ENCODE assay signal across 12 cellular contexts in genomic region chr17:139401-140205, GRCh38. TPM values are rescaled to one million over a fixed set of nuclear protein-coding genes. Genes with fewer than 3 reads are reported as not detected.
DNase-seq lines count a peak whose midpoint lies in the region; ATAC-seq, FAIRE-seq and TF ChIP-seq lines count a peak whose summit lies in the region.
"Not testable (repeated sequence)": the region's sequence is repeated elsewhere in the genome, so short reads cannot be mapped to it uniquely, and the experiment has no call there.
"Had no signal": no experiment of that assay in that cellular context is flagged by ENCODE, and none has a peak within 500 bp of the region (broad histone marks: within the 10 kb centered on the region; RNA-seq: fewer than 3 reads in every experiment).

No MANE protein-coding gene starts in this region.

- not testable (repeated sequence) for H3K9me3 ChIP-seq in Peyer's patch; kidney (ENCODE audit: control insufficient read depth in 1 of 2, low read length in 2 of 2); spleen; aorta (ENCODE audit: control insufficient read depth, low read length)

- intact Hi-C loops in kidney (cut with DNase I); spleen (cut with DNase I; ENCODE audit: low total_unique reads); aorta (cut with DNase I): not testable (repeated sequence)

- H3K27ac ChIP-seq in Peyer's patch; kidney (ENCODE audit: low read depth in 2 of 2, low read length in 2 of 2); spleen; aorta (ENCODE audit: low read depth in 1 of 2, low read length in 2 of 2): not testable (repeated sequence)

- not testable (repeated sequence) for H3K4me3 ChIP-seq in Peyer's patch; kidney (ENCODE audit: low read length in 2 of 2); spleen; aorta (ENCODE audit: low read length in 2 of 2)

- not testable (repeated sequence) for ATAC-seq in activated CD8-positive, alpha-beta T cell treated with anti-CD3 and anti-CD28 coated beads, Interleukin-2, amount 10 ng/mL, durations not matched to agents 7 days and 5 days; aorta (ENCODE audit: low FRiP score)

- not testable (repeated sequence) for H3K36me3 Mint-ChIP-seq in activated CD8-positive, alpha-beta T cell treated with anti-CD3 and anti-CD28 coated beads, Interleukin-2, amount 10 ng/mL, durations not matched to agents 7 days and 5 days (ENCODE audit: low read depth); glutamatergic neuron (ENCODE audit: unreplicated experiment)

- WGBS in spleen, 5 donors = 63 to 77% (median 73%) methylated on average over 6 to 21 of the region's 22 CpGs
- 70 to 72% methylated on average over 10 to 21 of the region's 22 CpGs for WGBS in aorta, 2 donors

- not testable (repeated sequence) for H3K4me1 ChIP-seq in Peyer's patch; kidney (ENCODE audit: control insufficient read depth in 1 of 2, insufficient read depth in 1 of 2, low read depth in 1 of 2, low read length in 2 of 2); aorta (ENCODE audit: control insufficient read depth in 1 of 2, insufficient read depth in 2 of 2, low read length in 2 of 2)
- peaks cover 0 to 14% (median 8%) of the 10 kb centered on the region in 6 donors for H3K4me1 ChIP-seq in spleen

- not testable (repeated sequence) for H3K9me3 Mint-ChIP-seq in activated CD8-positive, alpha-beta T cell treated with anti-CD3 and anti-CD28 coated beads, Interleukin-2, amount 10 ng/mL, durations not matched to agents 7 days and 5 days (ENCODE audit: insufficient read depth); glutamatergic neuron (ENCODE audit: unreplicated experiment)

- not testable (repeated sequence) for TF ChIP-seq CTCF in Peyer's patch (IDR thresholded peaks at IDR 0.05); glutamatergic neuron (IDR thresholded peaks at IDR 0.05; ENCODE audit: partially characterized antibody, unreplicated experiment); kidney (IDR thresholded peaks at IDR 0.05; ENCODE audit: borderline replicate concordance, extremely low read depth, insufficient read depth); spleen (IDR thresholded peaks at IDR 0.05 in 8 of 11, conservative IDR thresholded peaks at IDR 0.05 in 3 of 11)

- H3K4me3 Mint-ChIP-seq in activated CD8-positive, alpha-beta T cell treated with anti-CD3 and anti-CD28 coated beads, Interleukin-2, amount 10 ng/mL, durations not matched to agents 7 days and 5 days; glutamatergic neuron (ENCODE audit: unreplicated experiment): not testable (repeated sequence)

- peak in 2 of 3 donors; percentile 10 to 40 for DNase-seq in Peyer's patch
- DNase-seq in activated CD8-positive, alpha-beta T cell treated with anti-CD3 and anti-CD28 coated beads, Interleukin-2, amount 10 ng/mL, durations not matched to agents 7 days and 5 days = peak; percentile 17
- DNase-seq in activated naive CD4-positive, alpha-beta T cell treated with anti-CD3 and anti-CD28 coated beads, Interleukin-2, amount 50 U/mL, for 16 hours = peak; percentile 4
- peak; percentile 5 for DNase-seq in glutamatergic neuron
- peak; percentile 54 for DNase-seq in kidney
- peak; percentile 8 for DNase-seq in mucosa of gallbladder (ENCODE audit: low spot score)
- peak; percentile 40 for DNase-seq in spleen
- peak; percentile 44 to 47 for DNase-seq in aorta

- H3K9ac ChIP-seq in kidney (ENCODE audit: low read length in 2 of 2) = not testable (repeated sequence)

- H3K27me3 Mint-ChIP-seq in activated CD8-positive, alpha-beta T cell treated with anti-CD3 and anti-CD28 coated beads, Interleukin-2, amount 10 ng/mL, durations not matched to agents 7 days and 5 days (ENCODE audit: low read depth); glutamatergic neuron (ENCODE audit: unreplicated experiment): not testable (repeated sequence)

- not testable (repeated sequence) for H3K27ac Mint-ChIP-seq in activated CD8-positive, alpha-beta T cell treated with anti-CD3 and anti-CD28 coated beads, Interleukin-2, amount 10 ng/mL, durations not matched to agents 7 days and 5 days; glutamatergic neuron (ENCODE audit: unreplicated experiment)

- POLR2A ChIA-PET in activated CD8-positive, alpha-beta T cell treated with anti-CD3 and anti-CD28 coated beads, Interleukin-2, amount 10 ng/mL, durations not matched to agents 7 days and 5 days (lab: Charles Lee) = not testable (repeated sequence)

- CTCF ChIA-PET in activated CD8-positive, alpha-beta T cell treated with anti-CD3 and anti-CD28 coated beads, Interleukin-2, amount 10 ng/mL, durations not matched to agents 7 days and 5 days (lab: Charles Lee) = not testable (repeated sequence)

- H3K4me1 Mint-ChIP-seq in activated CD8-positive, alpha-beta T cell treated with anti-CD3 and anti-CD28 coated beads, Interleukin-2, amount 10 ng/mL, durations not matched to agents 7 days and 5 days (ENCODE audit: low read depth); glutamatergic neuron (ENCODE audit: low read depth, unreplicated experiment): not testable (repeated sequence)

- H3K36me3 ChIP-seq in Peyer's patch; kidney (ENCODE audit: control insufficient read depth in 1 of 2, insufficient read depth in 2 of 2, low read length in 2 of 2); spleen; aorta (ENCODE audit: control insufficient read depth in 1 of 2, insufficient read depth in 2 of 2, low read length in 1 of 2): not testable (repeated sequence)

- H3K27me3 ChIP-seq in Peyer's patch; spleen (replicated peaks in 1 of 7); aorta (ENCODE audit: control insufficient read depth in 1 of 2, insufficient read depth in 2 of 2, low read length in 1 of 2): not testable (repeated sequence)

- TF ChIP-seq POLR2A in Peyer's patch (IDR thresholded peaks at IDR 0.05); spleen (IDR thresholded peaks at IDR 0.05): not testable (repeated sequence)

- FAIRE-seq in kidney (lab: Jason Lieb, UNC) = not testable (repeated sequence)

RNA-seq across cellular contexts. Expression of gene SCGB1C2, which starts 2.2 kb away (rescaled TPM):
- total RNA-seq in Peyer's patch = not detected
- not detected for total RNA-seq in activated CD8-positive, alpha-beta T cell treated with anti-CD3 and anti-CD28 coated beads, Interleukin-2, amount 10 ng/mL, durations not matched to agents 7 days and 5 days
- total RNA-seq in glutamatergic neuron (ENCODE audit: unreplicated experiment) = not detected
- total RNA-seq in kidney = not detected
- not detected for polyA plus RNA-seq in kidney (ENCODE audit: insufficient read depth, low read depth, low replicate concordance)
- total RNA-seq in mucosa of gallbladder = not detected
- total RNA-seq in spleen = not detected
- polyA plus RNA-seq in spleen = not detected
- total RNA-seq in aorta = not detected
- polyA plus RNA-seq in aorta = not detected
- total RNA-seq: A172; CD8-positive, alpha-beta T cell; H1 had no signal
- polyA plus RNA-seq: BJ, H1 had no signal

RNA-seq across cellular contexts. Expression of gene DOC2B, which starts 41.8 kb away (rescaled TPM):
- 10 to 100 TPM in 1 of 4 donors, 1 to 10 TPM in 3; 4.2 to 29.7 (median 6.1) TPM for total RNA-seq in Peyer's patch
- not detected for total RNA-seq in activated CD8-positive, alpha-beta T cell treated with anti-CD3 and anti-CD28 coated beads, Interleukin-2, amount 10 ng/mL, durations not matched to agents 7 days and 5 days
- 109 TPM for total RNA-seq in glutamatergic neuron (ENCODE audit: unreplicated experiment)
- total RNA-seq in kidney = 21.6 TPM
- polyA plus RNA-seq in kidney (ENCODE audit: insufficient read depth, low read depth, low replicate concordance) = 4.2 TPM
- 4.5 TPM for total RNA-seq in mucosa of gallbladder
- total RNA-seq in spleen = 10 to 100 TPM in 3 of 7 donors, 1 to 10 TPM in 4; 3.0 to 17.0 (median 7.5) TPM
- polyA plus RNA-seq in spleen = 1 to 10 TPM in 2 of 3 donors, under 1 TPM in 1; 0.91 to 3.1 (median 1.1) TPM
- total RNA-seq in aorta = 10 to 100 TPM; 16.3 to 35.3 TPM
- polyA plus RNA-seq in aorta = under 1 TPM; 0.13 to 0.15 TPM
- polyA plus RNA-seq: BJ had no signal

Comparison
In these comparisons a context has a peak if more than half of its experiments do, and no peak if none do; other contexts are left out.
1. DNase-seq: peak in every context shown above with its lines; median percentile 54 in kidney; 46 in aorta; 40 in spleen; 25 in Peyer's patch; 17 in activated CD8-positive, alpha-beta T cell treated with anti-CD3 and anti-CD28 coated beads, Interleukin-2, amount 10 ng/mL, durations not matched to agents 7 days and 5 days; 8 in mucosa of gallbladder; 5 in glutamatergic neuron; 4 in activated naive CD4-positive, alpha-beta T cell treated with anti-CD3 and anti-CD28 coated beads, Interleukin-2, amount 50 U/mL, for 16 hours.